Comparison of ENCODE assay signal across 10 cellular contexts in genomic region chr11:10351435-10351767, GRCh38. TPM values are rescaled to one million over a fixed set of nuclear protein-coding genes. Genes with fewer than 3 reads are reported as not detected.
DNase-seq lines count a peak whose midpoint lies in the region; ATAC-seq and TF ChIP-seq lines count a peak whose summit lies in the region.
"Had no signal": no experiment of that assay in that cellular context is flagged by ENCODE, and none has a peak within 500 bp of the region (broad histone marks: within the 10 kb centered on the region; RNA-seq: fewer than 3 reads in every experiment).

No MANE protein-coding gene starts in this region.

- peak overlapping the region; percentile 50 for H3K9ac ChIP-seq in skeletal muscle satellite cell (ENCODE audit: low read depth, low read length)

- DNase-seq in HFFc6 (no peak), left lobe of liver (ENCODE audit: low spot score) (no peak), SKM-1 treated with dmso at 0.1 percent for 144 hours (lab: John Stamatoyannopoulos, UW; ENCODE audit: unreplicated experiment) (no peak), NCI-H1105 treated with DMSO at 0.1 percent for 48 hours (lab: John Stamatoyannopoulos, UW) (no peak)
- DNase-seq in activated T-cell treated with anti-CD3 and anti-CD28 coated beads, Interleukin-2, amount 50 U/mL, for 4 hours: no peak
- DNase-seq in activated naive CD4-positive, alpha-beta T cell treated with Interleukin-2 at 50 U/mL for 16 hours: no peak
- DNase-seq: CD4-positive, alpha-beta memory T cell; effector memory CD4-positive, alpha-beta T cell had no signal

- peak overlapping the region; percentile 84 for H3K27ac Mint-ChIP-seq in HFFc6
- H3K27ac Mint-ChIP-seq in brain: peak overlapping the region in 4 of 5 experiments; percentile 53 to 90 (median 80)
- H3K27ac Mint-ChIP-seq: CD4-positive, alpha-beta memory T cell had no signal

- H3K4me1 Mint-ChIP-seq in HFFc6 (ENCODE audit: low read depth) (peaks cover 65% of the 10 kb centered on the region), brain (peaks cover 29% of the 10 kb centered on the region)
- no peaks in the 10 kb centered on the region for H3K4me1 Mint-ChIP-seq in activated T-cell treated with anti-CD3 and anti-CD28 coated beads, Interleukin-2, amount 50 U/mL, for 4 hours (ENCODE audit: low read depth)
- H3K4me1 Mint-ChIP-seq: CD4-positive, alpha-beta memory T cell had no signal

- no peaks in the 10 kb centered on the region for H3K36me3 ChIP-seq in skeletal muscle satellite cell (ENCODE audit: insufficient read depth, low read length)

- no peaks in the 10 kb centered on the region for H3K9me3 ChIP-seq in skeletal muscle satellite cell (replicated peaks; ENCODE audit: low read length)

- H3K4me2 ChIP-seq in skeletal muscle satellite cell (ENCODE audit: low read length): peak overlapping the region; percentile 50

- H3K4me1 ChIP-seq in skeletal muscle satellite cell (ENCODE audit: control insufficient read depth, insufficient read depth, low read length): peaks cover 57% of the 10 kb centered on the region

- H3K4me3 Mint-ChIP-seq in HFFc6: peak overlapping the region; percentile 56
- H3K4me3 Mint-ChIP-seq in brain: peak overlapping the region in 2 of 5 experiments; percentile 18 to 65
- H3K4me3 Mint-ChIP-seq in activated T-cell treated with anti-CD3 and anti-CD28 coated beads, Interleukin-2, amount 50 U/mL, for 4 hours: no peak overlapping the region
- H3K4me3 Mint-ChIP-seq: CD4-positive, alpha-beta memory T cell had no signal

- H3K27me3 Mint-ChIP-seq in HFFc6 (ENCODE audit: insufficient read depth) (peaks cover 5% of the 10 kb centered on the region), brain (peaks cover 10% of the 10 kb centered on the region)
- H3K27me3 Mint-ChIP-seq in activated T-cell treated with anti-CD3 and anti-CD28 coated beads, Interleukin-2, amount 50 U/mL, for 4 hours (ENCODE audit: low read depth): peaks cover 6% of the 10 kb centered on the region

- TF ChIP-seq CTCF in HFFc6 (IDR thresholded peaks at IDR 0.05): no peak
- TF ChIP-seq CTCF in brain (conservative IDR thresholded peaks at IDR 0.05): no peak

- peak; percentile 67 for ATAC-seq in left lobe of liver
- ATAC-seq in activated T-cell treated with anti-CD3 and anti-CD28 coated beads, Interleukin-2, amount 50 U/mL, for 4 hours: no peak

- H3K9me3 Mint-ChIP-seq in HFFc6 (no peaks in the 10 kb centered on the region), brain (peaks cover 0 to 7% (median 6%) of the 10 kb centered on the region in 5 experiments)
- no peaks in the 10 kb centered on the region for H3K9me3 Mint-ChIP-seq in activated T-cell treated with anti-CD3 and anti-CD28 coated beads, Interleukin-2, amount 50 U/mL, for 4 hours

- H3K36me3 Mint-ChIP-seq in HFFc6 (ENCODE audit: low read depth) (no peaks in the 10 kb centered on the region; the same call in 1 of the 2 replicates), brain (no peaks in the 10 kb centered on the region)
- H3K36me3 Mint-ChIP-seq in activated T-cell treated with anti-CD3 and anti-CD28 coated beads, Interleukin-2, amount 50 U/mL, for 4 hours (ENCODE audit: insufficient read depth): no peaks in the 10 kb centered on the region
- H3K36me3 Mint-ChIP-seq: CD4-positive, alpha-beta memory T cell had no signal

- peak overlapping the region; percentile 6 for H3K4me3 ChIP-seq in skeletal muscle satellite cell (ENCODE audit: low read length)

- no peaks in the 10 kb centered on the region for H3K27me3 ChIP-seq in skeletal muscle satellite cell (ENCODE audit: control insufficient read depth, insufficient read depth, low read length)

RNA-seq across cellular contexts. Expression of gene ADM, which starts 46.5 kb away (rescaled TPM):
- total RNA-seq in HFFc6 (2021; fragmentation: NEBNext Ultra II Directional; extraction: Animal tissue kit (Norgen Biotek cat#: 25700)): 100 to 1,000 TPM; 219 to 346 (median 321) TPM
- polyA plus RNA-seq in brain (ENCODE audit: insufficient read depth, low read depth, low replicate concordance): 7.8 TPM
- 9.6 TPM for total RNA-seq in left lobe of liver
- 183 and 196 TPM in 2 replicates for total RNA-seq in skeletal muscle satellite cell (2012; rRNA removed)
- under 1 TPM in 2 of 3 donors, not detected in 1; 0.43 TPM for total RNA-seq in activated T-cell treated with anti-CD3 and anti-CD28 coated beads, Interleukin-2, amount 50 U/mL, for 4 hours

RNA-seq across cellular contexts. Expression of gene SBF2, which starts 57.4 kb away (rescaled TPM):
- 10 to 100 TPM; 25.2 to 36.0 (median 30.7) TPM for total RNA-seq in HFFc6 (2021; fragmentation: NEBNext Ultra II Directional; extraction: Animal tissue kit (Norgen Biotek cat#: 25700))
- 13.1 TPM for polyA plus RNA-seq in brain (ENCODE audit: insufficient read depth, low read depth, low replicate concordance)
- total RNA-seq in left lobe of liver: 16.7 TPM
- 24.5 and 28.9 TPM in 2 replicates for total RNA-seq in skeletal muscle satellite cell (2012; rRNA removed)
- 1 to 10 TPM; 3.0 to 6.9 (median 3.5) TPM for total RNA-seq in activated T-cell treated with anti-CD3 and anti-CD28 coated beads, Interleukin-2, amount 50 U/mL, for 4 hours

Comparison
In these comparisons a context has a peak if more than half of its experiments do, and no peak if none do; other contexts are left out.
1. RNA of gene ADM, which starts 46.5 kb away (total RNA-seq): 219 to 346 TPM in HFFc6; 9.6 TPM in left lobe of liver (single experiment) and 0.43 TPM in activated T-cell treated with anti-CD3 and anti-CD28 coated beads, Interleukin-2, amount 50 U/mL, for 4 hours; every median in the first group is over 10 times any median in the second.